Comparison of ENCODE assay signal across 10 cellular contexts in genomic region chr7:7861211-7861633, GRCh38.
DNase-seq lines count a peak whose midpoint lies in the region; ATAC-seq, FAIRE-seq and TF ChIP-seq lines count a peak whose summit lies in the region.
"Had no signal": no experiment of that assay in that cellular context is flagged by ENCODE, and none has a peak within 500 bp of the region (broad histone marks: within the 10 kb centered on the region; RNA-seq: fewer than 3 reads in every experiment).

No MANE protein-coding gene starts in this region.

- TF ChIP-seq POLR2A in HepG2 (IDR thresholded peaks at IDR 0.05; ENCODE audit: insufficient read depth in 1 of 2, low read depth in 2 of 2, low read length in 2 of 2) (no peak), prostate gland (IDR thresholded peaks at IDR 0.05) (no peak)

- WGBS in HepG2 (ENCODE audit: low lambda C conversion rate) = 58% methylated on average over 1 of the region's 1 CpG
- WGBS in prostate gland = 78% methylated on average over 1 of the region's 1 CpG

- H3K79me2 ChIP-seq in MM.1S (ENCODE audit: low read length) (no peaks in the 10 kb centered on the region), HepG2 (ENCODE audit: insufficient read depth, low read length) (no peaks in the 10 kb centered on the region)

- POLR2A ChIA-PET in HepG2 (lab: Yijun Ruan, JAX) = no interaction called here

- FAIRE-seq in HepG2 (lab: Jason Lieb, UNC) = peak; percentile 43
- FAIRE-seq: GM12878 had no signal

- TF ChIP-seq EP300 in HepG2 (IDR thresholded peaks at IDR 0.05; ENCODE audit: low read depth in 2 of 2, low read length in 2 of 2) = peak in 1 of 2 experiments; percentile 42; a peak in 2 of 4 replicates
- no peak for TF ChIP-seq EP300 in HepG2 (CRISPR knock-in tag; IDR thresholded peaks at IDR 0.05; ENCODE audit: borderline replicate concordance)

- CTCF ChIA-PET in HepG2 (lab: Yijun Ruan, JAX; ENCODE audit: low intra/inter-chr PET ratio, low total read pairs) = no interaction called here

- H2AFZ ChIP-seq in MM.1S (ENCODE audit: low read length) (0 out of 2 replicates have a peak overlapping the region, but pooled peaks have one; percentile 6), HepG2 (ENCODE audit: low read length) (no peak overlapping the region)

- H3K36me3 ChIP-seq in MM.1S (replicated peaks; ENCODE audit: insufficient read depth, low read length) = 0 out of 2 replicates have a peak, but pooled peaks cover 3% of the 10 kb centered on the region
- no peaks in the 10 kb centered on the region for H3K36me3 ChIP-seq in HepG2 (replicated peaks in 1 of 2; ENCODE audit: control insufficient read depth in 1 of 2, insufficient read depth in 2 of 2, low read length in 2 of 2)
- no peaks in the 10 kb centered on the region for H3K36me3 ChIP-seq in prostate gland
- H3K36me3 ChIP-seq: adrenal gland had no signal

- no peaks in the 10 kb centered on the region for H3K27me3 ChIP-seq in MM.1S (replicated peaks; ENCODE audit: insufficient read depth, low read length)
- no peaks in the 10 kb centered on the region for H3K27me3 ChIP-seq in HepG2 (ENCODE audit: control insufficient read depth in 1 of 2, insufficient read depth in 2 of 2, low read length in 2 of 2)
- no peaks in the 10 kb centered on the region for H3K27me3 ChIP-seq in prostate gland (replicated peaks; ENCODE audit: insufficient read depth)
- H3K27me3 ChIP-seq: adrenal gland had no signal

- H3K4me1 ChIP-seq in MM.1S (ENCODE audit: low read length) (peaks cover 36% of the 10 kb centered on the region), HepG2 (ENCODE audit: insufficient read depth, low read length) (peaks cover 9% of the 10 kb centered on the region), prostate gland (replicated peaks) (no peaks in the 10 kb centered on the region)
- H3K4me1 ChIP-seq: adrenal gland had no signal

- TF ChIP-seq CTCF in MM.1S (IDR thresholded peaks at IDR 0.05; ENCODE audit: low read length) (no peak), HepG2 (CRISPR knock-in tag; IDR thresholded peaks at IDR 0.05) (no peak), prostate gland (IDR thresholded peaks at IDR 0.05) (no peak)

- no peak overlapping the region for H3K4me3 ChIP-seq in MM.1S (ENCODE audit: low read length)
- no peak overlapping the region for H3K4me3 ChIP-seq in HepG2 (replicated peaks in 1 of 3; ENCODE audit: insufficient read depth in 1 of 3, low read depth in 2 of 3, low read length in 3 of 3)
- no peak overlapping the region for H3K4me3 ChIP-seq in prostate gland
- H3K4me3 ChIP-seq: adrenal gland, GM12878 had no signal

- H3K4me2 ChIP-seq in MM.1S (ENCODE audit: low read depth, low read length) = peak overlapping the region; percentile 38
- no peak overlapping the region for H3K4me2 ChIP-seq in HepG2 (ENCODE audit: low read depth, low read length)

- H3K27ac ChIP-seq in MM.1S (ENCODE audit: low read length) (no peak overlapping the region; the same call in 1 of the 2 replicates), HepG2 (ENCODE audit: extremely low read length, insufficient read depth, low read length) (no peak overlapping the region), prostate gland (no peak overlapping the region)
- H3K27ac ChIP-seq: adrenal gland had no signal

- BruUV-seq in HepG2 (replicated peaks; lab: Mats Ljungman, UMichigan) = no TSS peak

- DNase-seq in DMS53 (lab: John Stamatoyannopoulos, UW) = peak; percentile 97
- no peak for DNase-seq in MM.1S
- peak; percentile 99 for DNase-seq in SHP77 treated with DMSO at 0.1 percent for 48 hours (lab: John Stamatoyannopoulos, UW)
- peak; percentile 49 for DNase-seq in HepG2 (ENCODE audit: low spot score)
- no peak for DNase-seq in NCI-H1694 (lab: John Stamatoyannopoulos, UW)
- no peak for DNase-seq in activated CD4-positive, alpha-beta T cell treated with anti-CD3 and anti-CD28 coated beads for 48 hours
- DNase-seq in prostate gland (ENCODE audit: low spot score) = no peak

- no peaks in the 10 kb centered on the region for H3K9me2 ChIP-seq in MM.1S (replicated peaks; ENCODE audit: insufficient read depth, low read length)

- H3F3A ChIP-seq in MM.1S (ENCODE audit: insufficient read depth, low read length) = peaks cover 20% of the 10 kb centered on the region

- ATAC-seq in HepG2 (peak; percentile 55; the same call in 2 of the 3 replicates), GM19455 (IDR thresholded peaks at IDR 0.05; ENCODE audit: unreplicated experiment) (no peak)
- ATAC-seq: GM12878 had no signal

- no peak overlapping the region for H3K9ac ChIP-seq in MM.1S (ENCODE audit: low read length)
- H3K9ac ChIP-seq in HepG2 (ENCODE audit: insufficient read depth, low read depth, low read length) = no peak overlapping the region

- H3K9me3 ChIP-seq in MM.1S (replicated peaks; ENCODE audit: insufficient read depth, low read length) = no peaks in the 10 kb centered on the region
- no peaks in the 10 kb centered on the region for H3K9me3 ChIP-seq in HepG2 (ENCODE audit: low read length)
- H3K9me3 ChIP-seq in prostate gland = no peaks in the 10 kb centered on the region
- H3K9me3 ChIP-seq: adrenal gland had no signal

- no peak for TF ChIP-seq RAD21 in HepG2 (CRISPR knock-in tag; IDR thresholded peaks at IDR 0.05)

- intact Hi-C loops in HepG2 (cut with micrococcal nuclease; ENCODE audit: unreplicated experiment) = no loop called here
- intact Hi-C loops in prostate gland (cut with DNase I) = no loop called here

- in situ Hi-C loops in HepG2 (cut with HindIII; ENCODE audit: extremely low pct_ligation_motif_present, low pct_unique_long_range_greater_than_20kb) = no loop called here

- H4K20me1 ChIP-seq in MM.1S (ENCODE audit: insufficient read depth, low read length) (no peaks in the 10 kb centered on the region), HepG2 (ENCODE audit: insufficient read depth, low read length) (no peaks in the 10 kb centered on the region)

TF ChIP-seq in HepG2, 621 proteins besides CTCF, POLR2A, EP300 and RAD21 (continues in another document):
- peak; percentile 29; the same call in 1 of the 2 replicates for TF ChIP-seq ZGPAT (CRISPR knock-in tag; IDR thresholded peaks at IDR 0.05)
- TF ChIP-seq ZNF382 (CRISPR knock-in tag; IDR thresholded peaks at IDR 0.05; ENCODE audit: borderline replicate concordance) = no peak
- no peak for TF ChIP-seq RBFOX2 (IDR thresholded peaks at IDR 0.05; ENCODE audit: low read depth, low read length)
- TF ChIP-seq ZNF598 (CRISPR knock-in tag; IDR thresholded peaks at IDR 0.05; ENCODE audit: borderline replicate concordance) = no peak
- no peak for TF ChIP-seq ZBTB39 (CRISPR knock-in tag; IDR thresholded peaks at IDR 0.05)
- TF ChIP-seq ATF2 (CRISPR knock-in tag; IDR thresholded peaks at IDR 0.05) = 0 out of 2 replicates have a peak, but pooled peaks have one; percentile 20
- TF ChIP-seq POGZ (CRISPR knock-in tag; IDR thresholded peaks at IDR 0.05) = peak; percentile 65; the same call in 1 of the 2 replicates
- no peak for TF ChIP-seq ZNF235 (CRISPR knock-in tag; IDR thresholded peaks at IDR 0.05; ENCODE audit: borderline replicate concordance)
- peak; percentile 47 for TF ChIP-seq RARA (CRISPR knock-in tag; IDR thresholded peaks at IDR 0.05)
- TF ChIP-seq ZNF569 (CRISPR knock-in tag; IDR thresholded peaks at IDR 0.05; ENCODE audit: borderline replicate concordance) = no peak
- peak; percentile 68; the same call in 1 of the 2 replicates for TF ChIP-seq ZNF644 (CRISPR knock-in tag; IDR thresholded peaks at IDR 0.05; ENCODE audit: low read depth)
- peak; percentile 72 for TF ChIP-seq GATAD2A (CRISPR knock-in tag; IDR thresholded peaks at IDR 0.05)
- no peak for TF ChIP-seq SP140L (CRISPR knock-in tag; IDR thresholded peaks at IDR 0.05; ENCODE audit: borderline replicate concordance)

Comparison
In these comparisons a context has a peak if more than half of its experiments do, and no peak if none do; other contexts are left out.
1. DNase-seq: peak in DMS53 (single experiment), SHP77 treated with DMSO at 0.1 percent for 48 hours (single experiment) and HepG2 (single experiment); none in MM.1S (single experiment), NCI-H1694 (single experiment), activated CD4-positive, alpha-beta T cell treated with anti-CD3 and anti-CD28 coated beads for 48 hours (single experiment) and prostate gland (single experiment).